ENCODE assay signal across 12 cellular contexts in genomic region chr6:78911218-78911617, GRCh38. TPM values are rescaled to one million over a fixed set of nuclear protein-coding genes. Genes with fewer than 3 reads are reported as not detected.
DNase-seq lines count a peak whose midpoint lies in the region; ATAC-seq and TF ChIP-seq lines count a peak whose summit lies in the region.
"Had no signal": no experiment of that assay in that cellular context is flagged by ENCODE, and none has a peak within 500 bp of the region (broad histone marks: within the 10 kb centered on the region; RNA-seq: fewer than 3 reads in every experiment).

No MANE protein-coding gene starts in this region.

- H3K27me3 ChIP-seq in GM23248 (replicated peaks; ENCODE audit: insufficient read depth), result no peaks in the 10 kb centered on the region
- H3K27me3 ChIP-seq in psoas muscle (ENCODE audit: insufficient read depth in 3 of 3, low read length in 2 of 3), result peaks cover 0 to 12% (median 6%) of the 10 kb centered on the region in 3 donors
- peaks cover 0 to 8% (median 0%) of the 10 kb centered on the region in 3 donors for H3K27me3 ChIP-seq in sigmoid colon
- H3K27me3 ChIP-seq: SJSA1 had no signal

- no peak for TF ChIP-seq EP300 in sigmoid colon (IDR thresholded peaks at IDR 0.05)

- H4K20me1 ChIP-seq in GM23248 (ENCODE audit: insufficient read depth), result no peaks in the 10 kb centered on the region

- H3K9me2 ChIP-seq in GM23248 (ENCODE audit: insufficient read depth), result no peaks in the 10 kb centered on the region

- peaks cover 12% of the 10 kb centered on the region for H3K36me3 Mint-ChIP-seq in activated CD8-positive, alpha-beta T cell treated with anti-CD3 and anti-CD28 coated beads, Interleukin-2, amount 10 ng/mL, durations not matched to agents 7 days and 5 days (ENCODE audit: low read depth)

- no peak for TF ChIP-seq POLR2A in sigmoid colon (IDR thresholded peaks at IDR 0.05)

- DNase-seq in GM23248 (peak; percentile 42), foreskin fibroblast (peak; percentile 26 to 70), psoas muscle (no peak), GM13977 (ENCODE audit: low spot score) (no peak), sigmoid colon (no peak)
- DNase-seq in activated CD8-positive, alpha-beta T cell treated with anti-CD3 and anti-CD28 coated beads, Interleukin-2, amount 10 ng/mL, durations not matched to agents 7 days and 5 days, result no peak
- DNase-seq: DMS79 treated with DMSO at 0.1 percent for 48 hours, Kasumi-1, NCI-H345 had no signal

- H3F3A ChIP-seq in GM23248 (ENCODE audit: insufficient read depth), result peaks cover 16% of the 10 kb centered on the region

- TF ChIP-seq CTCF in foreskin fibroblast (IDR thresholded peaks at IDR 0.05; ENCODE audit: low read depth, low read length) (no peak), psoas muscle (IDR thresholded peaks at IDR 0.05) (no peak), GM13977 (IDR thresholded peaks at IDR 0.05; ENCODE audit: extremely low read depth, insufficient read depth, missing control alignments) (no peak), sigmoid colon (IDR thresholded peaks at IDR 0.05) (no peak)

- no peak for ATAC-seq in activated CD8-positive, alpha-beta T cell treated with anti-CD3 and anti-CD28 coated beads, Interleukin-2, amount 10 ng/mL, durations not matched to agents 7 days and 5 days
- ATAC-seq in psoas muscle (no peak), HG02759 (IDR thresholded peaks at IDR 0.05; ENCODE audit: unreplicated experiment) (no peak), GM18909 (IDR thresholded peaks at IDR 0.05; ENCODE audit: poor library complexity, unreplicated experiment) (no peak)

- H3K36me3 ChIP-seq in GM23248 (ENCODE audit: low read depth) (no peaks in the 10 kb centered on the region), psoas muscle (ENCODE audit: insufficient read depth in 1 of 2, low read depth in 1 of 2) (no peaks in the 10 kb centered on the region), sigmoid colon (no peaks in the 10 kb centered on the region)
- H3K36me3 ChIP-seq: SJSA1 had no signal

- H3K4me1 ChIP-seq in GM23248 (ENCODE audit: insufficient read depth), result peaks cover 28% of the 10 kb centered on the region
- H3K4me1 ChIP-seq in psoas muscle, result no peaks in the 10 kb centered on the region
- H3K4me1 ChIP-seq in sigmoid colon, result peaks cover 0 to 12% (median 5%) of the 10 kb centered on the region in 4 donors
- H3K4me1 ChIP-seq: SJSA1 had no signal

- in situ Hi-C loops in GM23248 (cut with MboI), result no loop called here
- in situ Hi-C loops in GM13977 (cut with MboI; ENCODE audit: low pct_unique_long_range_greater_than_20kb, low sequenced_read_pairs, unreplicated experiment), result no loop called here

- POLR2A ChIA-PET in activated CD8-positive, alpha-beta T cell treated with anti-CD3 and anti-CD28 coated beads, Interleukin-2, amount 10 ng/mL, durations not matched to agents 7 days and 5 days (lab: Charles Lee), result interaction anchor here (1.0 kb wide), 1 partner anchor 17 kb away, joined by 3 read pairs; no protein-coding TSS in a partner anchor

- H3K27ac ChIP-seq in GM23248, result no peak overlapping the region
- H3K27ac ChIP-seq in psoas muscle, result no peak overlapping the region
- H3K27ac ChIP-seq in sigmoid colon, result no peak overlapping the region
- H3K27ac ChIP-seq: SJSA1 had no signal

- H3K4me2 ChIP-seq in GM23248 (ENCODE audit: unreplicated experiment), result peak overlapping the region; percentile 85

- H3K9me3 Mint-ChIP-seq in activated CD8-positive, alpha-beta T cell treated with anti-CD3 and anti-CD28 coated beads, Interleukin-2, amount 10 ng/mL, durations not matched to agents 7 days and 5 days (ENCODE audit: insufficient read depth), result peaks cover under 1% of the 10 kb centered on the region

- no peaks in the 10 kb centered on the region for H3K79me2 ChIP-seq in GM23248 (ENCODE audit: insufficient read depth)

- H3K27me3 Mint-ChIP-seq in activated CD8-positive, alpha-beta T cell treated with anti-CD3 and anti-CD28 coated beads, Interleukin-2, amount 10 ng/mL, durations not matched to agents 7 days and 5 days (ENCODE audit: low read depth), result peaks cover 24% of the 10 kb centered on the region

- H3K4me1 Mint-ChIP-seq in activated CD8-positive, alpha-beta T cell treated with anti-CD3 and anti-CD28 coated beads, Interleukin-2, amount 10 ng/mL, durations not matched to agents 7 days and 5 days (ENCODE audit: low read depth), result peaks cover 18% of the 10 kb centered on the region

- intact Hi-C loops in psoas muscle (cut with DNase I) (no loop called here), sigmoid colon (cut with DNase I) (no loop called here)

- H3K4me3 ChIP-seq in GM23248 (peak overlapping the region; percentile 75), foreskin fibroblast (ENCODE audit: low read depth in 1 of 2, low read length in 2 of 2) (peak overlapping the region; percentile 21 to 49), psoas muscle (peak overlapping the region; percentile 53), sigmoid colon (no peak overlapping the region)
- H3K4me3 ChIP-seq: SJSA1 had no signal

- H3K9me3 ChIP-seq in GM23248 (ENCODE audit: low read depth) (no peaks in the 10 kb centered on the region), psoas muscle (no peaks in the 10 kb centered on the region), sigmoid colon (no peaks in the 10 kb centered on the region)
- H3K9me3 ChIP-seq: SJSA1 had no signal

- H3K9ac ChIP-seq in GM23248, result peak overlapping the region; percentile 55; the same call in 1 of the 2 replicates

- peak overlapping the region; percentile 87 for H2AFZ ChIP-seq in GM23248

- peak overlapping the region; percentile 53 for H3K4me3 Mint-ChIP-seq in activated CD8-positive, alpha-beta T cell treated with anti-CD3 and anti-CD28 coated beads, Interleukin-2, amount 10 ng/mL, durations not matched to agents 7 days and 5 days

- CTCF ChIA-PET in activated CD8-positive, alpha-beta T cell treated with anti-CD3 and anti-CD28 coated beads, Interleukin-2, amount 10 ng/mL, durations not matched to agents 7 days and 5 days (lab: Charles Lee), result no interaction called here

- 29 to 34% methylated on average over 6 of the region's 6 CpGs for WGBS in GM23248 (ENCODE audit: low coverage in 1 of 2, low lambda C conversion rate in 2 of 2, missing lambda C conversion rate in 2 of 2), 2 experiments
- 53 to 58% (median 55%) methylated on average over 6 of the region's 6 CpGs for WGBS in psoas muscle, 3 donors
- WGBS in sigmoid colon, 2 donors, result 45 to 65% methylated on average over 6 of the region's 6 CpGs

- no peak overlapping the region for H3K27ac Mint-ChIP-seq in activated CD8-positive, alpha-beta T cell treated with anti-CD3 and anti-CD28 coated beads, Interleukin-2, amount 10 ng/mL, durations not matched to agents 7 days and 5 days

RNA-seq across cellular contexts. Expression of gene IRAK1BP1, which starts 43.9 kb away (rescaled TPM):
- 4.2 and 4.6 TPM in 2 replicates for total RNA-seq in GM23248 (2014; rRNA removed; shearing (Covaris generic))
- polyA plus RNA-seq in GM23248 (2016; fragmentation: Nextera tagmentation; extraction: Ambion mirVana) (2.0 TPM in 2 replicates), psoas muscle (1 to 10 TPM in 1 of 3 donors, under 1 TPM in 2; 0.52 to 1.4 (median 0.92) TPM), sigmoid colon (1 to 10 TPM in 2 of 3 donors, under 1 TPM in 1; 0.46 to 1.8 (median 1.5) TPM)
- total RNA-seq in activated CD8-positive, alpha-beta T cell treated with anti-CD3 and anti-CD28 coated beads, Interleukin-2, amount 10 ng/mL, durations not matched to agents 7 days and 5 days, result 1 to 10 TPM; 2.1 to 2.4 TPM
- total RNA-seq in psoas muscle (1 to 10 TPM in 2 of 4 donors, under 1 TPM in 2; 0.61 to 1.8 (median 1.0) TPM), sigmoid colon (1 to 10 TPM; 4.9 to 8.2 (median 6.2) TPM)

Comparison
In these comparisons a context has a peak if more than half of its experiments do, and no peak if none do; other contexts are left out.
1. DNase-seq: peak in GM23248 (single experiment) and foreskin fibroblast (2 of 2); none in activated CD8-positive, alpha-beta T cell treated with anti-CD3 and anti-CD28 coated beads, Interleukin-2, amount 10 ng/mL, durations not matched to agents 7 days and 5 days (single experiment), psoas muscle (0 of 2), GM13977 (single experiment) and sigmoid colon (single experiment).
2. H3K4me3 ChIP-seq: peak in GM23248 (single experiment), foreskin fibroblast (2 of 2) and psoas muscle (single experiment); none in sigmoid colon (0 of 4).